ENCODE assay signal across 2 cellular contexts in genomic region chr2:88489181-88489580, GRCh38.
TF ChIP-seq lines count a peak whose summit lies in the region.

No MANE protein-coding gene starts in this region.

TF ChIP-seq in HepG2, 621 proteins besides CTCF, POLR2A, EP300 and RAD21:
- TF ChIP-seq ZFP1 (CRISPR knock-in tag; IDR thresholded peaks at IDR 0.05) = no peak
- TF ChIP-seq TEAD2 (CRISPR knock-in tag; IDR thresholded peaks at IDR 0.05) = no peak
- no peak for TF ChIP-seq GRHL1 (CRISPR knock-in tag; conservative IDR thresholded peaks at IDR 0.05)
- no peak for TF ChIP-seq AGO2 (optimal IDR thresholded peaks at IDR 0.05; ENCODE audit: low read depth, low read length)
- no peak for TF ChIP-seq ZFP37 (CRISPR knock-in tag; IDR thresholded peaks at IDR 0.05; ENCODE audit: borderline replicate concordance)
- TF ChIP-seq NR1H2 (CRISPR knock-in tag; IDR thresholded peaks at IDR 0.05; ENCODE audit: borderline replicate concordance, low read depth) = no peak
- TF ChIP-seq GLMP (CRISPR knock-in tag; IDR thresholded peaks at IDR 0.05; ENCODE audit: borderline replicate concordance) = no peak
- TF ChIP-seq, protein P1, sequence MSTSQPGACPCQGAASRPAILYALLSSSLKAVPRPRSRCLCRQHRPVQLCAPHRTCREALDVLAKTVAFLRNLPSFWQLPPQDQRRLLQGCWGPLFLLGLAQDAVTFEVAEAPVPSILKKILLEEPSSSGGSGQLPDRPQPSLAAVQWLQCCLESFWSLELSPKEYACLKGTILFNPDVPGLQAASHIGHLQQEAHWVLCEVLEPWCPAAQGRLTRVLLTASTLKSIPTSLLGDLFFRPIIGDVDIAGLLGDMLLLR (CRISPR knock-in tag; IDR thresholded peaks at IDR 0.05) = no peak
- TF ChIP-seq ZNF513 (CRISPR knock-in tag; conservative IDR thresholded peaks at IDR 0.05) = no peak
- no peak for TF ChIP-seq NFKBIZ (CRISPR knock-in tag; IDR thresholded peaks at IDR 0.05)
- TF ChIP-seq ZNF670 (CRISPR knock-in tag; IDR thresholded peaks at IDR 0.05; ENCODE audit: borderline replicate concordance) = no peak

TF ChIP-seq in K562, 482 proteins besides CTCF, POLR2A, EP300 and RAD21:
- TF ChIP-seq NFYB (IDR thresholded peaks at IDR 0.05; ENCODE audit: extremely low read depth, insufficient read length) (no peak), MTF1 (CRISPR knock-in tag; IDR thresholded peaks at IDR 0.05; ENCODE audit: borderline replicate concordance) (no peak), TCF7L2 (IDR thresholded peaks at IDR 0.05; ENCODE audit: low read depth, low read length) (no peak)
- TF ChIP-seq, protein P2, sequence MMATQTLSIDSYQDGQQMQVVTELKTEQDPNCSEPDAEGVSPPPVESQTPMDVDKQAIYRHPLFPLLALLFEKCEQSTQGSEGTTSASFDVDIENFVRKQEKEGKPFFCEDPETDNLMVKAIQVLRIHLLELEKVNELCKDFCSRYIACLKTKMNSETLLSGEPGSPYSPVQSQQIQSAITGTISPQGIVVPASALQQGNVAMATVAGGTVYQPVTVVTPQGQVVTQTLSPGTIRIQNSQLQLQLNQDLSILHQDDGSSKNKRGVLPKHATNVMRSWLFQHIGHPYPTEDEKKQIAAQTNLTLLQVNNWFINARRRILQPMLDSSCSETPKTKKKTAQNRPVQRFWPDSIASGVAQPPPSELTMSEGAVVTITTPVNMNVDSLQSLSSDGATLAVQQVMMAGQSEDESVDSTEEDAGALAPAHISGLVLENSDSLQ (IDR thresholded peaks at IDR 0.05) = peak; percentile 35; the same call in 1 of the 2 replicates
